20 cellular contexts compared by ENCODE assay signal in genomic region chr1:214638474-214638807, GRCh38. TPM values are rescaled to one million over a fixed set of nuclear protein-coding genes. Genes with fewer than 3 reads are reported as not detected.
DNase-seq lines count a peak whose midpoint lies in the region; ATAC-seq and TF ChIP-seq lines count a peak whose summit lies in the region.
"Had no signal": no experiment of that assay in that cellular context is flagged by ENCODE, and none has a peak within 500 bp of the region (broad histone marks: within the 10 kb centered on the region; RNA-seq: fewer than 3 reads in every experiment).

No MANE protein-coding gene starts in this region.

- no peak overlapping the region for H3K4me2 ChIP-seq in neural progenitor cell
- H3K4me2 ChIP-seq: BLaER1, hepatocyte, smooth muscle cell had no signal

- no peak overlapping the region for H2AFZ ChIP-seq in neural progenitor cell (replicated peaks)
- H2AFZ ChIP-seq: hepatocyte, parathyroid adenoma had no signal

- intact Hi-C loops in activated T-helper 2 cell treated with anti-CD3 and anti-CD28 coated beads, Interferon-gamma antibody, Interleukin-2, Interleukin-4, amounts not matched to agents 10 μg/mL and 5 μg/mL and 100 μg/mL, durations not matched to agents 14 hours and 24 hours and 36 hours (cut with micrococcal nuclease), result loop anchor here (5.0 kb wide), 1 partner anchor 426 kb away; no protein-coding TSS in a partner anchor
- intact Hi-C loops in naive thymus-derived CD4-positive, alpha-beta T cell (cut with micrococcal nuclease), result no loop called here

- H3K9me3 ChIP-seq in naive thymus-derived CD4-positive, alpha-beta T cell (ENCODE audit: control insufficient read depth in 2 of 3, low read length in 3 of 3), result no peaks in the 10 kb centered on the region
- H3K9me3 ChIP-seq in neural progenitor cell (ENCODE audit: low read depth), result no peaks in the 10 kb centered on the region
- H3K9me3 ChIP-seq: BLaER1, gastrocnemius medialis, right atrium auricular region, transverse colon had no signal

- H3K4me1 ChIP-seq in naive thymus-derived CD4-positive, alpha-beta T cell (ENCODE audit: control insufficient read depth in 2 of 2, insufficient read depth in 2 of 2, low read length in 2 of 2), result peaks cover 0 to 48% of the 10 kb centered on the region in 2 donors
- no peaks in the 10 kb centered on the region for H3K4me1 ChIP-seq in neural progenitor cell
- H3K4me1 ChIP-seq: BLaER1, gastrocnemius medialis, parathyroid adenoma, right atrium auricular region, transverse colon had no signal

- peak overlapping the region; percentile 38 to 62 for H3K4me3 Mint-ChIP-seq in activated T-cell treated with anti-CD3 and anti-CD28 coated beads, Interleukin-2, amount 50 U/mL, for 72 hours
- peak overlapping the region; percentile 19; the same call in 1 of the 2 replicates for H3K4me3 Mint-ChIP-seq in HFFc6
- no peak overlapping the region for H3K4me3 Mint-ChIP-seq in activated T-helper 2 cell treated with anti-CD3 and anti-CD28 coated beads, Interferon-gamma antibody, Interleukin-2, Interleukin-4, amounts not matched to agents 10 μg/mL and 5 μg/mL and 100 μg/mL, durations not matched to agents 14 hours and 24 hours and 36 hours (ENCODE audit: low read depth)
- peak overlapping the region in 8 of 10 donors; percentile 45 to 82 (median 64) for H3K4me3 Mint-ChIP-seq in naive thymus-derived CD4-positive, alpha-beta T cell
- H3K4me3 Mint-ChIP-seq in neural progenitor cell, result no peak overlapping the region

- H3K9me3 Mint-ChIP-seq in activated T-cell treated with anti-CD3 and anti-CD28 coated beads, Interleukin-2, amount 50 U/mL, for 72 hours, result no peaks in the 10 kb centered on the region
- H3K9me3 Mint-ChIP-seq in HFFc6, result no peaks in the 10 kb centered on the region
- H3K9me3 Mint-ChIP-seq in activated T-helper 2 cell treated with anti-CD3 and anti-CD28 coated beads, Interferon-gamma antibody, Interleukin-2, Interleukin-4, amounts not matched to agents 10 μg/mL and 5 μg/mL and 100 μg/mL, durations not matched to agents 14 hours and 24 hours and 36 hours, result no peaks in the 10 kb centered on the region
- H3K9me3 Mint-ChIP-seq in naive thymus-derived CD4-positive, alpha-beta T cell, result peaks cover 0 to 8% (median 0%) of the 10 kb centered on the region in 11 donors
- no peaks in the 10 kb centered on the region for H3K9me3 Mint-ChIP-seq in neural progenitor cell

- peaks cover 22% of the 10 kb centered on the region for H3K79me2 ChIP-seq in neural progenitor cell (ENCODE audit: low read depth)
- H3K79me2 ChIP-seq: hepatocyte, parathyroid adenoma had no signal

- no peaks in the 10 kb centered on the region for H3K27me3 Mint-ChIP-seq in activated T-cell treated with anti-CD3 and anti-CD28 coated beads, Interleukin-2, amount 50 U/mL, for 72 hours (ENCODE audit: low read depth)
- H3K27me3 Mint-ChIP-seq in HFFc6 (ENCODE audit: insufficient read depth), result no peaks in the 10 kb centered on the region; the same call in 1 of the 2 replicates
- H3K27me3 Mint-ChIP-seq in activated T-helper 2 cell treated with anti-CD3 and anti-CD28 coated beads, Interferon-gamma antibody, Interleukin-2, Interleukin-4, amounts not matched to agents 10 μg/mL and 5 μg/mL and 100 μg/mL, durations not matched to agents 14 hours and 24 hours and 36 hours (ENCODE audit: low read depth), result no peaks in the 10 kb centered on the region
- no peaks in the 10 kb centered on the region for H3K27me3 Mint-ChIP-seq in naive thymus-derived CD4-positive, alpha-beta T cell
- H3K27me3 Mint-ChIP-seq in neural progenitor cell (ENCODE audit: insufficient read depth, low read depth), result no peaks in the 10 kb centered on the region

- no peak for DNase-seq in activated T-cell treated with anti-CD3 and anti-CD28 coated beads, Interleukin-2, amount 50 U/mL, for 72 hours
- DNase-seq in activated T-cell treated with anti-CD3 and anti-CD28 coated beads, Interleukin-2, amount 50 U/mL, for 48 hours, result no peak
- DNase-seq in HFFc6 (no peak), DMS53 treated with DMSO at 0.1 percent for 48 hours (lab: John Stamatoyannopoulos, UW; ENCODE audit: unreplicated experiment) (no peak), GM20000 (ENCODE audit: low spot score) (no peak), neural progenitor cell (ENCODE audit: low spot score) (no peak)
- no peak for DNase-seq in activated T-helper 2 cell treated with anti-CD3 and anti-CD28 coated beads, Interferon-gamma antibody, Interleukin-2, Interleukin-4, amounts not matched to agents 10 μg/mL and 5 μg/mL and 100 μg/mL, durations not matched to agents 14 hours and 24 hours and 36 hours (ENCODE audit: low spot score)
- DNase-seq in naive thymus-derived CD4-positive, alpha-beta T cell, result peak in 1 of 9 donors; percentile 18
- DNase-seq: activated CD8-positive, alpha-beta memory T cell treated with anti-CD3 and anti-CD28 coated beads, Interleukin-2, amount 50 U/mL, for 4 hours; cerebellar nuclear complex; gastrocnemius medialis; left cardiac atrium; stimulated activated CD4-positive, alpha-beta T cell treated with anti-CD3 and anti-CD28 coated beads, Interleukin-2, amount 100 ng/mL, for 24 hours; transverse colon had no signal

- H3K4me3 ChIP-seq in naive thymus-derived CD4-positive, alpha-beta T cell (ENCODE audit: low read length), result no peak overlapping the region
- H3K4me3 ChIP-seq in neural progenitor cell, result no peak overlapping the region
- H3K4me3 ChIP-seq: BLaER1, dorsolateral prefrontal cortex, gastrocnemius medialis, hepatocyte, right atrium auricular region, smooth muscle cell, transverse colon had no signal

- peaks cover 14 to 37% of the 10 kb centered on the region in 2 donors for H3K36me3 Mint-ChIP-seq in activated T-cell treated with anti-CD3 and anti-CD28 coated beads, Interleukin-2, amount 50 U/mL, for 72 hours (ENCODE audit: insufficient read depth in 2 of 2)
- H3K36me3 Mint-ChIP-seq in HFFc6 (ENCODE audit: low read depth), result peaks cover 5% of the 10 kb centered on the region
- H3K36me3 Mint-ChIP-seq in activated T-helper 2 cell treated with anti-CD3 and anti-CD28 coated beads, Interferon-gamma antibody, Interleukin-2, Interleukin-4, amounts not matched to agents 10 μg/mL and 5 μg/mL and 100 μg/mL, durations not matched to agents 14 hours and 24 hours and 36 hours (ENCODE audit: low read depth), result peaks cover under 1% of the 10 kb centered on the region
- H3K36me3 Mint-ChIP-seq in naive thymus-derived CD4-positive, alpha-beta T cell, result peaks cover 0 to 30% (median 2%) of the 10 kb centered on the region in 5 donors
- H3K36me3 Mint-ChIP-seq in neural progenitor cell, result peaks cover 37% of the 10 kb centered on the region

- peak in 1 of 2 donors; percentile 26 for ATAC-seq in activated T-cell treated with anti-CD3 and anti-CD28 coated beads, Interleukin-2, amount 50 U/mL, for 72 hours (replicated peaks in 1 of 2)
- no peak for ATAC-seq in naive thymus-derived CD4-positive, alpha-beta T cell
- ATAC-seq: left cardiac atrium had no signal

- POLR2A ChIA-PET in naive thymus-derived CD4-positive, alpha-beta T cell (lab: Charles Lee), result interaction anchor here (1.2 kb wide), 1 partner anchor 8 kb away, joined by 3 read pairs; no protein-coding TSS in a partner anchor

- TF ChIP-seq CTCF in HFFc6 (IDR thresholded peaks at IDR 0.05) (no peak), GM20000 (IDR thresholded peaks at IDR 0.05; ENCODE audit: extremely low read depth, missing control alignments) (no peak), neural progenitor cell (IDR thresholded peaks at IDR 0.05) (no peak)

- no peak overlapping the region for H3K9ac ChIP-seq in neural progenitor cell
- H3K9ac ChIP-seq: BLaER1, parathyroid adenoma had no signal

- H3F3A ChIP-seq in neural progenitor cell (ENCODE audit: low read depth), result peaks cover 32% of the 10 kb centered on the region

- peaks cover 31% of the 10 kb centered on the region for H4K20me1 ChIP-seq in neural progenitor cell (ENCODE audit: low read depth)

- H3K36me3 ChIP-seq in naive thymus-derived CD4-positive, alpha-beta T cell (ENCODE audit: control insufficient read depth in 2 of 3, insufficient read depth in 3 of 3, low read length in 3 of 3), result no peaks in the 10 kb centered on the region
- peaks cover 62% of the 10 kb centered on the region for H3K36me3 ChIP-seq in neural progenitor cell
- H3K36me3 ChIP-seq: gastrocnemius medialis, right atrium auricular region, transverse colon had no signal

- peaks cover 36% of the 10 kb centered on the region for H3K4me1 Mint-ChIP-seq in activated T-cell treated with anti-CD3 and anti-CD28 coated beads, Interleukin-2, amount 50 U/mL, for 72 hours (ENCODE audit: low read depth)
- H3K4me1 Mint-ChIP-seq in HFFc6 (ENCODE audit: low read depth) (peaks cover 28% of the 10 kb centered on the region; the same call in 1 of the 2 replicates), neural progenitor cell (no peaks in the 10 kb centered on the region)
- H3K4me1 Mint-ChIP-seq in activated T-helper 2 cell treated with anti-CD3 and anti-CD28 coated beads, Interferon-gamma antibody, Interleukin-2, Interleukin-4, amounts not matched to agents 10 μg/mL and 5 μg/mL and 100 μg/mL, durations not matched to agents 14 hours and 24 hours and 36 hours (ENCODE audit: low read depth), result peaks cover 35% of the 10 kb centered on the region
- peaks cover under 1 to 41% (median 7%) of the 10 kb centered on the region in 7 donors for H3K4me1 Mint-ChIP-seq in naive thymus-derived CD4-positive, alpha-beta T cell

- H3K27ac ChIP-seq in naive thymus-derived CD4-positive, alpha-beta T cell (ENCODE audit: low read depth, low read length), result no peak overlapping the region
- no peak overlapping the region for H3K27ac ChIP-seq in neural progenitor cell
- H3K27ac ChIP-seq: BLaER1, dorsolateral prefrontal cortex, gastrocnemius medialis, hepatocyte, parathyroid adenoma, right atrium auricular region, transverse colon had no signal

- CTCF ChIA-PET in naive thymus-derived CD4-positive, alpha-beta T cell (lab: Charles Lee), result interaction anchor here (0.7 to 3.1 kb wide), 8 partner anchors 8 to 352 kb away, joined by 3 to 21 read pairs (median 4); no protein-coding TSS in a partner anchor

- peak overlapping the region; percentile 43 for H3K27ac Mint-ChIP-seq in activated T-cell treated with anti-CD3 and anti-CD28 coated beads, Interleukin-2, amount 50 U/mL, for 72 hours
- H3K27ac Mint-ChIP-seq in HFFc6 (peak overlapping the region; percentile 73), neural progenitor cell (no peak overlapping the region)
- peak overlapping the region; percentile 42 for H3K27ac Mint-ChIP-seq in activated T-helper 2 cell treated with anti-CD3 and anti-CD28 coated beads, Interferon-gamma antibody, Interleukin-2, Interleukin-4, amounts not matched to agents 10 μg/mL and 5 μg/mL and 100 μg/mL, durations not matched to agents 14 hours and 24 hours and 36 hours
- peak overlapping the region in 5 of 9 donors; percentile 69 to 91 (median 83) for H3K27ac Mint-ChIP-seq in naive thymus-derived CD4-positive, alpha-beta T cell

- no peaks in the 10 kb centered on the region for H3K27me3 ChIP-seq in naive thymus-derived CD4-positive, alpha-beta T cell (ENCODE audit: control insufficient read depth in 2 of 2, insufficient read depth in 2 of 2, low read length in 2 of 2)
- no peaks in the 10 kb centered on the region for H3K27me3 ChIP-seq in neural progenitor cell
- H3K27me3 ChIP-seq: BLaER1, gastrocnemius medialis, hepatocyte, right atrium auricular region, transverse colon had no signal

RNA-seq across cellular contexts. Expression of gene CENPF, which starts 35.4 kb away (rescaled TPM):
- 10 to 100 TPM; 87.2 to 96.3 TPM for total RNA-seq in activated T-cell treated with anti-CD3 and anti-CD28 coated beads, Interleukin-2, amount 50 U/mL, for 72 hours
- 10 to 100 TPM; 36.8 to 79.2 (median 76.6) TPM for total RNA-seq in HFFc6 (2021; fragmentation: NEBNext Ultra II Directional; extraction: Animal tissue kit (Norgen Biotek cat#: 25700))
- total RNA-seq in activated T-helper 2 cell treated with anti-CD3 and anti-CD28 coated beads, Interferon-gamma antibody, Interleukin-2, Interleukin-4, amounts not matched to agents 10 μg/mL and 5 μg/mL and 100 μg/mL, durations not matched to agents 14 hours and 24 hours and 36 hours, result 77.1 and 85.9 TPM in 2 replicates
- total RNA-seq in naive thymus-derived CD4-positive, alpha-beta T cell, result 10 to 100 TPM in 1 of 5 experiments, 1 to 10 TPM in 4; 2.1 to 79.9 (median 4.1) TPM
- polyA plus RNA-seq in naive thymus-derived CD4-positive, alpha-beta T cell, result 1 to 10 TPM in 1 of 2 donors, under 1 TPM in 1; 0.83 to 2.3 TPM
- total RNA-seq in neural progenitor cell (ENCODE audit: low replicate concordance), result 213 and 254 TPM in 2 replicates

Comparison
In these comparisons a context has a peak if more than half of its experiments do, and no peak if none do; other contexts are left out.
1. H3K4me3 Mint-ChIP-seq: peak in activated T-cell treated with anti-CD3 and anti-CD28 coated beads, Interleukin-2, amount 50 U/mL, for 72 hours (2 of 2), HFFc6 (single experiment) and naive thymus-derived CD4-positive, alpha-beta T cell (8 of 10); none in activated T-helper 2 cell treated with anti-CD3 and anti-CD28 coated beads, Interferon-gamma antibody, Interleukin-2, Interleukin-4, amounts not matched to agents 10 μg/mL and 5 μg/mL and 100 μg/mL, durations not matched to agents 14 hours and 24 hours and 36 hours (single experiment) and neural progenitor cell (single experiment).